Comparison of ENCODE assay signal across 20 cellular contexts in genomic region chr9:117104972-117105495, GRCh38.
DNase-seq lines count a peak whose midpoint lies in the region; ATAC-seq and TF ChIP-seq lines count a peak whose summit lies in the region.
"Had no signal": no experiment of that assay in that cellular context is flagged by ENCODE, and none has a peak within 500 bp of the region (broad histone marks: within the 10 kb centered on the region; RNA-seq: fewer than 3 reads in every experiment).

No MANE protein-coding gene starts in this region.

- H3K4me1 Mint-ChIP-seq in endodermal cell (peaks cover 16% of the 10 kb centered on the region), neural progenitor cell (no peaks in the 10 kb centered on the region)
- H3K4me1 Mint-ChIP-seq in activated naive CD4-positive, alpha-beta T cell treated with anti-CD3 and anti-CD28 coated beads, Interleukin-2, amount 10 ng/mL, durations not matched to agents 7 days and 5 days, result no peaks in the 10 kb centered on the region
- H3K4me1 Mint-ChIP-seq: CD14-positive monocyte had no signal

- H3F3A ChIP-seq in neural progenitor cell (ENCODE audit: low read depth), result no peaks in the 10 kb centered on the region

- no peaks in the 10 kb centered on the region for H3K27me3 Mint-ChIP-seq in endodermal cell (ENCODE audit: insufficient read depth)
- H3K27me3 Mint-ChIP-seq in neural progenitor cell (ENCODE audit: insufficient read depth, low read depth), result no peaks in the 10 kb centered on the region
- H3K27me3 Mint-ChIP-seq in activated naive CD4-positive, alpha-beta T cell treated with anti-CD3 and anti-CD28 coated beads, Interleukin-2, amount 10 ng/mL, durations not matched to agents 7 days and 5 days, result no peaks in the 10 kb centered on the region

- H3K27me3 ChIP-seq in endodermal cell (ENCODE audit: control insufficient read depth, insufficient read depth, low read length, poor library complexity, severe bottlenecking), result no peaks in the 10 kb centered on the region
- no peaks in the 10 kb centered on the region for H3K27me3 ChIP-seq in neural progenitor cell
- H3K27me3 ChIP-seq in SJCRH30, result no peaks in the 10 kb centered on the region

- no peak for ATAC-seq in HG02623 (IDR thresholded peaks at IDR 0.05; ENCODE audit: unreplicated experiment)
- ATAC-seq: PC-3 had no signal

- H3K27ac Mint-ChIP-seq in endodermal cell (no peak overlapping the region), neural progenitor cell (peak overlapping the region; percentile 15)
- no peak overlapping the region for H3K27ac Mint-ChIP-seq in activated naive CD4-positive, alpha-beta T cell treated with anti-CD3 and anti-CD28 coated beads, Interleukin-2, amount 10 ng/mL, durations not matched to agents 7 days and 5 days
- H3K27ac Mint-ChIP-seq: CD14-positive monocyte had no signal

- CTCF ChIA-PET in activated naive CD4-positive, alpha-beta T cell treated with anti-CD3 and anti-CD28 coated beads, Interleukin-2, amount 10 ng/mL, durations not matched to agents 7 days and 5 days (lab: Charles Lee), result no interaction called here

- H3K9me3 ChIP-seq in endodermal cell (ENCODE audit: control insufficient read depth, low read length), result no peaks in the 10 kb centered on the region
- no peaks in the 10 kb centered on the region for H3K9me3 ChIP-seq in neural progenitor cell (ENCODE audit: low read depth)
- no peaks in the 10 kb centered on the region for H3K9me3 ChIP-seq in SJCRH30 (replicated peaks)

- peak; percentile 53 for DNase-seq in EH (ENCODE audit: low read depth)
- peak; percentile 82 for DNase-seq in OCI-M1 (lab: John Stamatoyannopoulos, UW)
- DNase-seq in endodermal cell, result peak; percentile 6
- DNase-seq in neural progenitor cell (ENCODE audit: low spot score), result no peak
- DNase-seq in activated naive CD4-positive, alpha-beta T cell treated with anti-CD3 and anti-CD28 coated beads, Interleukin-2, amount 10 ng/mL, durations not matched to agents 7 days and 5 days, result no peak
- no peak for DNase-seq in SJCRH30
- DNase-seq: 8988T, AML-193, GF-D8, KG1, NCI-H1105, NCI-H146, NCI-H2081, NCI-H2171, NCI-H345, NCI-H526, PC-3, Right ventricle myocardium superior had no signal

- no peaks in the 10 kb centered on the region for H3K36me3 ChIP-seq in endodermal cell (ENCODE audit: control insufficient read depth, insufficient read depth, low read length)
- no peaks in the 10 kb centered on the region for H3K36me3 ChIP-seq in neural progenitor cell
- H3K36me3 ChIP-seq in SJCRH30, result no peaks in the 10 kb centered on the region

- H3K27ac ChIP-seq in endodermal cell (ENCODE audit: low read depth, low read length), result no peak overlapping the region
- H3K27ac ChIP-seq in neural progenitor cell, result no peak overlapping the region
- H3K27ac ChIP-seq in SJCRH30, result no peak overlapping the region

- H3K4me1 ChIP-seq in endodermal cell (ENCODE audit: control insufficient read depth, insufficient read depth, low read length) (peaks cover 6% of the 10 kb centered on the region), neural progenitor cell (no peaks in the 10 kb centered on the region), SJCRH30 (peaks cover 12% of the 10 kb centered on the region)

- TF ChIP-seq CTCF in endodermal cell (conservative IDR thresholded peaks at IDR 0.05), result no peak
- TF ChIP-seq CTCF in neural progenitor cell (IDR thresholded peaks at IDR 0.05), result no peak

- H3K4me3 Mint-ChIP-seq in endodermal cell (no peak overlapping the region), neural progenitor cell (no peak overlapping the region)
- H3K4me3 Mint-ChIP-seq in activated naive CD4-positive, alpha-beta T cell treated with anti-CD3 and anti-CD28 coated beads, Interleukin-2, amount 10 ng/mL, durations not matched to agents 7 days and 5 days, result no peak overlapping the region
- H3K4me3 Mint-ChIP-seq: CD14-positive monocyte had no signal

- no peaks in the 10 kb centered on the region for H4K20me1 ChIP-seq in neural progenitor cell (ENCODE audit: low read depth)

- H3K36me3 Mint-ChIP-seq in endodermal cell (ENCODE audit: low read depth), result no peaks in the 10 kb centered on the region
- H3K36me3 Mint-ChIP-seq in neural progenitor cell, result no peaks in the 10 kb centered on the region
- H3K36me3 Mint-ChIP-seq in activated naive CD4-positive, alpha-beta T cell treated with anti-CD3 and anti-CD28 coated beads, Interleukin-2, amount 10 ng/mL, durations not matched to agents 7 days and 5 days, result no peaks in the 10 kb centered on the region
- H3K36me3 Mint-ChIP-seq: CD14-positive monocyte had no signal

- H3K9ac ChIP-seq in endodermal cell (ENCODE audit: extremely low read depth, low read length, poor library complexity, severe bottlenecking), result no peak overlapping the region
- H3K9ac ChIP-seq in neural progenitor cell, result no peak overlapping the region

- no peak overlapping the region for H3K4me2 ChIP-seq in neural progenitor cell

- no peak overlapping the region for H2AFZ ChIP-seq in neural progenitor cell (replicated peaks)

- H3K79me2 ChIP-seq in neural progenitor cell (ENCODE audit: low read depth), result no peaks in the 10 kb centered on the region

- WGBS in endodermal cell (ENCODE audit: insufficient coverage in 1 of 2, insufficient read length in 1 of 2), 2 experiments, result 76 to 77% methylated on average over 3 to 5 of the region's 5 CpGs

- H3K9me3 Mint-ChIP-seq in endodermal cell (no peaks in the 10 kb centered on the region), neural progenitor cell (no peaks in the 10 kb centered on the region)
- peaks cover 3% of the 10 kb centered on the region for H3K9me3 Mint-ChIP-seq in activated naive CD4-positive, alpha-beta T cell treated with anti-CD3 and anti-CD28 coated beads, Interleukin-2, amount 10 ng/mL, durations not matched to agents 7 days and 5 days

- no peak overlapping the region for H3K4me3 ChIP-seq in endodermal cell (ENCODE audit: low read length)
- H3K4me3 ChIP-seq in neural progenitor cell, result no peak overlapping the region
- H3K4me3 ChIP-seq in SJCRH30, result no peak overlapping the region

Comparison
In these comparisons a context has a peak if more than half of its experiments do, and no peak if none do; other contexts are left out.
1. DNase-seq: peak in EH (single experiment), OCI-M1 (single experiment) and endodermal cell (single experiment); none in neural progenitor cell (single experiment), activated naive CD4-positive, alpha-beta T cell treated with anti-CD3 and anti-CD28 coated beads, Interleukin-2, amount 10 ng/mL, durations not matched to agents 7 days and 5 days (single experiment) and SJCRH30 (0 of 2).